In the genomic region with DNA sequence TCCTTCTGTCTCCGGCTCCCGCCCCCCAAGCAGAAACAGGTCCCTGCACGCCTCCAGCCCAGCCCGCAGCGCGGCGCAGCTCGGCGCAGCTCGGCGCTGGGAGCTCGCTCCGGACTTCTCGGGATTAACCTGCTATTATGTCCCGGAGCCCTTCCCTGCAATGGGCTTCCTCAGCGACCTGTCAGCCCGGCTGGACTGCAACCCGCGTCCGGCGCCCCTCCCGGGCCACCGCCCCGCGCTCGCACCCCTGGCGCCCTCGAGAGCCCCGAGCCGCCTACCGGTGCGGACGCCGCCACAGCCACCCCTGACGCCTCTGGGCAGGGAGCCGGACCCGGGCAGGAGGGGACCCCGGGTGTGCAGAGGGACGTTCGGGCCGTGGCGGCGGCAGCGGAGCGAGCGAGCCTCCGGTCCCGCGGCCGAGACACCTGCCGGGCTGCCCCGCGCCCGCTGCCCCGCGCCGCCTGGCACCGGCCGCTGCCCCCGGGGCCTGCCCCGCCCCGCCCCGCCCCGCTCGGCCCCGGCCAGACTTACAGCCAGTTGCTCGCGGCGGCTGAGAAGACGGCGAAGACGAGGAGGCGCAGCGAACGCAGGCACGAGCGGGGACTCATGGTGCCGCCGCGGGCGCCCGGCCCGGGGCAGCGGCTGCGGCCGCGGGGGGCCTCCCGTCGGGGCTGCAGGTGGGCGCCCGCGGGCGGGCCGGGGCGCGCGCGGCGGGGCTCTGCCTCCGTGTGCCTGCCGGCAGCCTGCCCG, we compare ENCODE assay signal across 9 cellular contexts. TPM values are rescaled to one million over a fixed set of nuclear protein-coding genes. Genes with fewer than 3 reads are reported as not detected.
DNase-seq lines count a peak whose midpoint lies in the region; ATAC-seq, FAIRE-seq and TF ChIP-seq lines count a peak whose summit lies in the region.
"Had no signal": no experiment of that assay in that cellular context is flagged by ENCODE, and none has a peak within 500 bp of the region (broad histone marks: within the 10 kb centered on the region; RNA-seq: fewer than 3 reads in every experiment).

No MANE protein-coding gene starts in this region.

- POLR2A ChIA-PET in GM10248 (lab: Yijun Ruan, JAX), result no interaction called here

- no peaks in the 10 kb centered on the region for H3K27me3 ChIP-seq in bronchial epithelial cell (ENCODE audit: control insufficient read depth, insufficient read depth, low read length)
- H3K27me3 ChIP-seq in right lobe of liver, result peaks cover 0 to 16% of the 10 kb centered on the region in 2 donors

- H3K27ac Mint-ChIP-seq in type B pancreatic cell, result no peak overlapping the region

- DNase-seq in GM10248 (ENCODE audit: extremely low spot score), result peak; percentile 48
- no peak for DNase-seq in LNCaP clone FGC (ENCODE audit: low read depth)
- DNase-seq in bronchial epithelial cell (ENCODE audit: low read depth), result peak; percentile 47
- DNase-seq in right lobe of liver, result no peak
- no peak for DNase-seq in type B pancreatic cell (ENCODE audit: extremely low spot score, unreplicated experiment)
- DNase-seq in NCI-H2107 (lab: John Stamatoyannopoulos, UW), result no peak
- DNase-seq in occipital lobe (lab: John Stamatoyannopoulos, UW), result no peak
- DNase-seq in NCI-H2081 treated with DMSO at 0.1 percent for 48 hours (lab: John Stamatoyannopoulos, UW), result no peak

- intact Hi-C loops in right lobe of liver (cut with DNase I), result no loop called here

- H3K4me1 ChIP-seq in right lobe of liver, result peaks cover 0 to 12% (median under 1%) of the 10 kb centered on the region in 4 donors

- H3K9me3 ChIP-seq in right lobe of liver, result no peaks in the 10 kb centered on the region

- CTCF ChIA-PET in GM10248 (lab: Yijun Ruan, JAX), result interaction anchor here (1.3 to 3.4 kb wide), 4 partner anchors 11 to 274 kb away, joined by 4 to 18 read pairs (median 12); no protein-coding TSS in a partner anchor

- H3K4me3 Mint-ChIP-seq in type B pancreatic cell, result peak overlapping the region; percentile 88

- no peak for TF ChIP-seq POLR2A in right lobe of liver (IDR thresholded peaks at IDR 0.05)

- H3K9me3 Mint-ChIP-seq in type B pancreatic cell, result no peaks in the 10 kb centered on the region

- H3K4me1 Mint-ChIP-seq in type B pancreatic cell (ENCODE audit: unreplicated experiment), result peaks cover 32% of the 10 kb centered on the region

- peak; percentile 37 to 55 (median 44) for ATAC-seq in right lobe of liver

- H3K27ac ChIP-seq in right lobe of liver, result no peak overlapping the region

- 0% methylated on average over 6 of the region's 102 CpGs for WGBS in right lobe of liver (ENCODE audit: insufficient coverage, low coverage, low lambda C conversion rate, missing lambda C conversion rate)

- no peak for FAIRE-seq in bronchial epithelial cell (lab: Jason Lieb, UNC)

- H3K4me3 ChIP-seq in LNCaP clone FGC (ENCODE audit: low read depth, low read length) (peak overlapping the region; percentile 33), bronchial epithelial cell (ENCODE audit: low read depth, low read length) (peak overlapping the region; percentile 45), right lobe of liver (peak overlapping the region; percentile 23 to 38 (median 29))

- H3K36me3 ChIP-seq in bronchial epithelial cell (ENCODE audit: control insufficient read depth, insufficient read depth, low read length), result peaks cover 4% of the 10 kb centered on the region
- H3K36me3 ChIP-seq in right lobe of liver, result no peaks in the 10 kb centered on the region

- peaks cover 52% of the 10 kb centered on the region for H3K27me3 Mint-ChIP-seq in type B pancreatic cell

- H3K36me3 Mint-ChIP-seq in type B pancreatic cell, result peaks cover 3% of the 10 kb centered on the region

- TF ChIP-seq CTCF in GM10248 (IDR thresholded peaks at IDR 0.05; ENCODE audit: control extremely low read depth, extremely low read depth, low read depth, missing control alignments) (no peak), LNCaP clone FGC (IDR thresholded peaks at IDR 0.05; ENCODE audit: control insufficient read depth, extremely low read depth, insufficient read depth) (no peak), bronchial epithelial cell (IDR thresholded peaks at IDR 0.05; ENCODE audit: insufficient read depth, low read length, severe bottlenecking) (no peak), right lobe of liver (IDR thresholded peaks at IDR 0.05) (no peak), type B pancreatic cell (conservative IDR thresholded peaks at IDR 0.05) (peak; percentile 27)

RNA-seq across cellular contexts. Expression of a gene that starts 0.4 kb away (rescaled TPM):
- 1.1 and 22.1 TPM in 2 replicates for total RNA-seq in bronchial epithelial cell
- under 1 TPM in 4 of 6 experiments, not detected in 2; 0.06 to 0.46 (median 0.21) TPM for total RNA-seq in right lobe of liver
- 9.8 and 26.4 TPM in 2 replicates for total RNA-seq in type B pancreatic cell (ENCODE audit: low replicate concordance)
- 5.6 TPM for total RNA-seq in occipital lobe
- total RNA-seq: LHCN-M2 had no signal

Comparison
In these comparisons a context has a peak if more than half of its experiments do, and no peak if none do; other contexts are left out.
1. DNase-seq: peak in GM10248 (single experiment) and bronchial epithelial cell (single experiment); none in LNCaP clone FGC (single experiment), right lobe of liver (0 of 3), type B pancreatic cell (single experiment), NCI-H2107 (single experiment), occipital lobe (single experiment) and NCI-H2081 treated with DMSO at 0.1 percent for 48 hours (single experiment).
2. Peak in every context shown above with its lines, with median percentiles within 50 percentile points of each other: H3K4me3 ChIP-seq.